Comparison of ENCODE assay signal across 1 cellular context in genomic region chr7:12321248-12321647, GRCh38.
TF ChIP-seq lines count a peak whose summit lies in the region.

No MANE protein-coding gene starts in this region.

TF ChIP-seq in A549, 52 proteins besides CTCF, POLR2A, EP300 and RAD21 (continued from another document):
- TF ChIP-seq REST (IDR thresholded peaks at IDR 0.05) (no peak), JUNB (IDR thresholded peaks at IDR 0.05) (no peak)
